1 cellular context compared by ENCODE assay signal in genomic region chr17:35449371-35449931, GRCh38.
TF ChIP-seq lines count a peak whose summit lies in the region.

No MANE protein-coding gene starts in this region.

TF ChIP-seq in HepG2, 621 proteins besides CTCF, POLR2A, EP300 and RAD21:
- TF ChIP-seq SOX13 (IDR thresholded peaks at IDR 0.05) (no peak), SOX13 (CRISPR knock-in tag; conservative IDR thresholded peaks at IDR 0.05 in 1 of 2, IDR thresholded peaks at IDR 0.05 in 1 of 2) (no peak), ZZZ3 (CRISPR knock-in tag; IDR thresholded peaks at IDR 0.05; ENCODE audit: borderline replicate concordance) (no peak), PHF20 (CRISPR knock-in tag; IDR thresholded peaks at IDR 0.05) (no peak), ZFX (CRISPR knock-in tag; IDR thresholded peaks at IDR 0.05; ENCODE audit: low read depth) (no peak), SYNCRIP (IDR thresholded peaks at IDR 0.05; ENCODE audit: insufficient read depth, low read depth, low read length) (no peak), RFXANK (CRISPR knock-in tag; IDR thresholded peaks at IDR 0.05) (no peak), BRD4 (CRISPR knock-in tag; IDR thresholded peaks at IDR 0.05) (no peak), ZIK1 (CRISPR knock-in tag; IDR thresholded peaks at IDR 0.05; ENCODE audit: borderline replicate concordance, low read depth) (no peak), BHLHE40 (IDR thresholded peaks at IDR 0.05; ENCODE audit: low read length) (no peak), ZEB1 (IDR thresholded peaks at IDR 0.05; ENCODE audit: insufficient replicate concordance, low read depth) (no peak), ZNF143 (CRISPR knock-in tag; IDR thresholded peaks at IDR 0.05) (no peak)
